In genomic region chr17:56988901-56989572, GRCh38 we compare ENCODE assay signal across 35 cellular contexts.
"Had no signal": no experiment of that assay in that cellular context is flagged by ENCODE, and none has a peak within 500 bp of the region (broad histone marks: within the 10 kb centered on the region; RNA-seq: fewer than 3 reads in every experiment).

No MANE protein-coding gene starts in this region.

- DNase-seq: activated CD4-positive, alpha-beta memory T cell treated with anti-CD3 and anti-CD28 coated beads, Interleukin-2, amount 10 ng/mL, durations not matched to agents 7 days and 5 days; activated CD4-positive, alpha-beta T cell treated with anti-CD3 and anti-CD28 coated beads for 1 hour; activated CD4-positive, alpha-beta T cell treated with anti-CD3 and anti-CD28 coated beads for 36 hours; activated CD4-positive, alpha-beta T cell treated with anti-CD3 and anti-CD28 coated beads for 48 hours; activated CD4-positive, alpha-beta T cell treated with anti-CD3 and anti-CD28 coated beads, Interleukin-2, amount 10 ng/mL, durations not matched to agents 7 days and 5 days; activated CD4-positive, alpha-beta T cell treated with anti-CD3 and anti-CD28 coated beads, Interleukin-2, amount 50 U/mL, for 48 hours; activated CD4-positive, CD25-positive, alpha-beta regulatory T cell; activated CD8-positive, alpha-beta memory T cell treated with anti-CD3 and anti-CD28 coated beads for 24 hours; activated CD8-positive, alpha-beta memory T cell treated with anti-CD3 and anti-CD28 coated beads, Interleukin-2, amount 10 ng/mL, durations not matched to agents 7 days and 5 days; activated CD8-positive, alpha-beta memory T cell treated with anti-CD3 and anti-CD28 coated beads, Interleukin-2, amount 50 U/mL, for 48 hours; activated CD8-positive, alpha-beta T cell treated with anti-CD3 and anti-CD28 coated beads, Interleukin-2, amount 10 ng/mL, durations not matched to agents 7 days and 5 days; activated effector memory CD4-positive, alpha-beta T cell treated with Interleukin-2 at 50 U/mL for 16 hours; activated gamma-delta T cell; activated naive CD4-positive, alpha-beta T cell treated with anti-CD3 and anti-CD28 coated beads for 36 hours; activated naive CD8-positive, alpha-beta T cell treated with anti-CD3 and anti-CD28 coated beads, Interleukin-2, amount 10 ng/mL, durations not matched to agents 7 days and 5 days; activated naive CD8-positive, alpha-beta T cell treated with anti-CD3 and anti-CD28 coated beads, Interleukin-2, amount 50 U/mL, for 24 hours; activated T-cell treated with anti-CD3 and anti-CD28 coated beads, Interleukin-2, amount 50 U/mL, for 24 hours; activated T-cell treated with anti-CD3 and anti-CD28 coated beads, Interleukin-2, amount 50 U/mL, for 48 hours; amygdala; anterior cingulate cortex; caudate nucleus; cerebellar nuclear complex; T-helper 1 cell; T-helper 2 cell; T-helper 9 cell; WERI-Rb-1 had no signal

- H3K27me3 Mint-ChIP-seq: activated CD4-positive, alpha-beta memory T cell treated with anti-CD3 and anti-CD28 coated beads, Interleukin-2, amount 10 ng/mL, durations not matched to agents 7 days and 5 days; activated CD4-positive, alpha-beta T cell treated with anti-CD3 and anti-CD28 coated beads for 36 hours; activated CD4-positive, alpha-beta T cell treated with anti-CD3 and anti-CD28 coated beads, Interleukin-2, amount 10 ng/mL, durations not matched to agents 7 days and 5 days; activated CD8-positive, alpha-beta memory T cell treated with anti-CD3 and anti-CD28 coated beads, Interleukin-2, amount 10 ng/mL, durations not matched to agents 7 days and 5 days; activated naive CD4-positive, alpha-beta T cell treated with anti-CD3 and anti-CD28 coated beads, Interleukin-2, amount 50 U/mL, for 24 hours; activated naive CD8-positive, alpha-beta T cell; activated naive CD8-positive, alpha-beta T cell treated with anti-CD3 and anti-CD28 coated beads, Interleukin-2, amount 10 ng/mL, durations not matched to agents 7 days and 5 days; activated naive CD8-positive, alpha-beta T cell treated with anti-CD3 and anti-CD28 coated beads, Interleukin-2, amount 50 U/mL, for 24 hours; activated T-cell treated with anti-CD3 and anti-CD28 coated beads, Interleukin-2, amount 50 U/mL, for 24 hours; brain; central memory CD8-positive, alpha-beta T cell had no signal

- H3K36me3 Mint-ChIP-seq: brain had no signal

- H3K4me1 Mint-ChIP-seq: activated CD4-positive, alpha-beta T cell treated with anti-CD3 and anti-CD28 coated beads for 36 hours; activated CD4-positive, alpha-beta T cell treated with anti-CD3 and anti-CD28 coated beads, Interleukin-2, amount 10 ng/mL, durations not matched to agents 7 days and 5 days; activated CD8-positive, alpha-beta memory T cell treated with anti-CD3 and anti-CD28 coated beads, Interleukin-2, amount 10 ng/mL, durations not matched to agents 7 days and 5 days; activated naive CD4-positive, alpha-beta T cell treated with anti-CD3 and anti-CD28 coated beads, Interleukin-2, amount 50 U/mL, for 24 hours; activated naive CD8-positive, alpha-beta T cell treated with anti-CD3 and anti-CD28 coated beads, Interleukin-2, amount 10 ng/mL, durations not matched to agents 7 days and 5 days; activated naive CD8-positive, alpha-beta T cell treated with anti-CD3 and anti-CD28 coated beads, Interleukin-2, amount 50 U/mL, for 24 hours; brain; central memory CD8-positive, alpha-beta T cell; WTC11 had no signal

- H3K27ac Mint-ChIP-seq: activated CD4-positive, alpha-beta memory T cell treated with anti-CD3 and anti-CD28 coated beads, Interleukin-2, amount 10 ng/mL, durations not matched to agents 7 days and 5 days; activated CD4-positive, alpha-beta T cell treated with anti-CD3 and anti-CD28 coated beads for 36 hours; activated CD4-positive, alpha-beta T cell treated with anti-CD3 and anti-CD28 coated beads, Interleukin-2, amount 10 ng/mL, durations not matched to agents 7 days and 5 days; activated CD8-positive, alpha-beta memory T cell treated with anti-CD3 and anti-CD28 coated beads, Interleukin-2, amount 10 ng/mL, durations not matched to agents 7 days and 5 days; activated CD8-positive, alpha-beta T cell treated with anti-CD3 and anti-CD28 coated beads, Interleukin-2, amount 10 ng/mL, durations not matched to agents 7 days and 5 days; activated naive CD4-positive, alpha-beta T cell treated with anti-CD3 and anti-CD28 coated beads for 36 hours; activated naive CD4-positive, alpha-beta T cell treated with anti-CD3 and anti-CD28 coated beads, Interleukin-2, amount 50 U/mL, for 24 hours; activated naive CD8-positive, alpha-beta T cell; activated naive CD8-positive, alpha-beta T cell treated with anti-CD3 and anti-CD28 coated beads, Interleukin-2, amount 10 ng/mL, durations not matched to agents 7 days and 5 days; activated naive CD8-positive, alpha-beta T cell treated with anti-CD3 and anti-CD28 coated beads, Interleukin-2, amount 50 U/mL, for 24 hours; activated T-cell treated with anti-CD3 and anti-CD28 coated beads, Interleukin-2, amount 50 U/mL, for 24 hours; activated T-helper 2 cell treated with anti-CD3 and anti-CD28 coated beads, Interferon-gamma antibody, Interleukin-2, Interleukin-4, amounts not matched to agents 10 μg/mL and 5 μg/mL and 100 μg/mL, durations not matched to agents 14 hours and 24 hours and 36 hours; brain; T-helper 1 cell treated with Interleukin-12 subunit alpha and Interleukin-12 subunit beta and Interleukin-4 antibody, amounts not matched to agents 30 μg/mL and 1 μg/mL, for 36 hours; T-helper 2 cell treated with Interferon-gamma antibody and Interleukin-4, amounts not matched to agents 5 μg/mL and 100 μg/mL, for 36 hours; WTC11 had no signal

- ATAC-seq: activated CD4-positive, alpha-beta T cell treated with anti-CD3 and anti-CD28 coated beads for 36 hours; activated CD4-positive, CD25-positive, alpha-beta regulatory T cell treated with anti-CD3 and anti-CD28 coated beads, Interleukin-2, amount 50 U/mL, for 24 hours; activated CD8-positive, alpha-beta memory T cell treated with anti-CD3 and anti-CD28 coated beads, Interleukin-2, amount 10 ng/mL, durations not matched to agents 7 days and 5 days; activated CD8-positive, alpha-beta T cell treated with anti-CD3 and anti-CD28 coated beads, Interleukin-2, amount 10 ng/mL, durations not matched to agents 7 days and 5 days; activated naive CD8-positive, alpha-beta T cell treated with anti-CD3 and anti-CD28 coated beads, Interleukin-2, amount 50 U/mL, for 24 hours; WTC11 had no signal

- H3K9me3 Mint-ChIP-seq: activated CD4-positive, alpha-beta memory T cell treated with anti-CD3 and anti-CD28 coated beads, Interleukin-2, amount 10 ng/mL, durations not matched to agents 7 days and 5 days; activated CD4-positive, alpha-beta T cell treated with anti-CD3 and anti-CD28 coated beads, Interleukin-2, amount 10 ng/mL, durations not matched to agents 7 days and 5 days; activated naive CD4-positive, alpha-beta T cell treated with anti-CD3 and anti-CD28 coated beads for 36 hours; activated naive CD4-positive, alpha-beta T cell treated with anti-CD3 and anti-CD28 coated beads, Interleukin-2, amount 50 U/mL, for 24 hours; activated naive CD8-positive, alpha-beta T cell treated with anti-CD3 and anti-CD28 coated beads, Interleukin-2, amount 10 ng/mL, durations not matched to agents 7 days and 5 days; activated naive CD8-positive, alpha-beta T cell treated with anti-CD3 and anti-CD28 coated beads, Interleukin-2, amount 50 U/mL, for 24 hours; activated T-cell treated with anti-CD3 and anti-CD28 coated beads, Interleukin-2, amount 50 U/mL, for 24 hours; activated T-helper 2 cell treated with anti-CD3 and anti-CD28 coated beads, Interferon-gamma antibody, Interleukin-2, Interleukin-4, amounts not matched to agents 10 μg/mL and 5 μg/mL and 100 μg/mL, durations not matched to agents 14 hours and 24 hours and 36 hours; brain; central memory CD8-positive, alpha-beta T cell; T-helper 1 cell treated with Interleukin-12 subunit alpha and Interleukin-12 subunit beta and Interleukin-4 antibody, amounts not matched to agents 30 μg/mL and 1 μg/mL, for 36 hours; T-helper 2 cell treated with Interferon-gamma antibody and Interleukin-4, amounts not matched to agents 5 μg/mL and 100 μg/mL, for 36 hours; WTC11 had no signal

- H3K4me3 Mint-ChIP-seq: activated CD4-positive, alpha-beta memory T cell treated with anti-CD3 and anti-CD28 coated beads, Interleukin-2, amount 10 ng/mL, durations not matched to agents 7 days and 5 days; activated CD4-positive, alpha-beta T cell treated with anti-CD3 and anti-CD28 coated beads for 36 hours; activated CD4-positive, alpha-beta T cell treated with anti-CD3 and anti-CD28 coated beads, Interleukin-2, amount 10 ng/mL, durations not matched to agents 7 days and 5 days; activated CD8-positive, alpha-beta memory T cell treated with anti-CD3 and anti-CD28 coated beads, Interleukin-2, amount 10 ng/mL, durations not matched to agents 7 days and 5 days; activated CD8-positive, alpha-beta T cell treated with anti-CD3 and anti-CD28 coated beads, Interleukin-2, amount 10 ng/mL, durations not matched to agents 7 days and 5 days; activated naive CD4-positive, alpha-beta T cell treated with anti-CD3 and anti-CD28 coated beads for 36 hours; activated naive CD4-positive, alpha-beta T cell treated with anti-CD3 and anti-CD28 coated beads, Interleukin-2, amount 50 U/mL, for 24 hours; activated naive CD8-positive, alpha-beta T cell; activated naive CD8-positive, alpha-beta T cell treated with anti-CD3 and anti-CD28 coated beads, Interleukin-2, amount 10 ng/mL, durations not matched to agents 7 days and 5 days; activated naive CD8-positive, alpha-beta T cell treated with anti-CD3 and anti-CD28 coated beads, Interleukin-2, amount 50 U/mL, for 24 hours; activated T-cell treated with anti-CD3 and anti-CD28 coated beads, Interleukin-2, amount 50 U/mL, for 24 hours; brain; central memory CD8-positive, alpha-beta T cell; T-helper 1 cell treated with Interleukin-12 subunit alpha and Interleukin-12 subunit beta and Interleukin-4 antibody, amounts not matched to agents 30 μg/mL and 1 μg/mL, for 36 hours; T-helper 2 cell treated with Interferon-gamma antibody and Interleukin-4, amounts not matched to agents 5 μg/mL and 100 μg/mL, for 36 hours; WTC11 had no signal
